Comparison of ENCODE assay signal across 8 cellular contexts in genomic region chr19:57916168-57916995, GRCh38. TPM values are rescaled to one million over a fixed set of nuclear protein-coding genes. Genes with fewer than 3 reads are reported as not detected.
DNase-seq lines count a peak whose midpoint lies in the region; ATAC-seq and TF ChIP-seq lines count a peak whose summit lies in the region.
"Not testable (repeated sequence)": the region's sequence is repeated elsewhere in the genome, so short reads cannot be mapped to it uniquely, and the experiment has no call there.

Gene ZNF417, minus strand, starts transcription at chr19:57916592. Its CDS starts 181 bp downstream, at chr19:57916411.

- peaks cover 66% of the 10 kb centered on the region for H3K36me3 Mint-ChIP-seq in GM23338 (ENCODE audit: low read depth)
- peaks cover 44% of the 10 kb centered on the region for H3K36me3 Mint-ChIP-seq in natural killer cell treated with Interleukin-12 subunit alpha and Interleukin-12 subunit beta and Interleukin-15 and Interleukin-18, amount 100 ng/mL, for 72 hours

- ATAC-seq in GM23338 = peak; percentile 97
- ATAC-seq in natural killer cell treated with Interleukin-12 subunit alpha and Interleukin-12 subunit beta and Interleukin-15 and Interleukin-18, amount 100 ng/mL, for 72 hours = peak; percentile 99 to 100
- peak; percentile 100 for ATAC-seq in stimulated activated naive CD8-positive, alpha-beta T cell treated with anti-CD3 and anti-CD28 coated beads, Interleukin-15, Interleukin-2, amounts not matched to agents 100 U/mL and 50 U/mL, for 24 hours

- H3K27ac ChIP-seq in GM23338 (ENCODE audit: low read depth) = peak within 1 kb of the TSS; percentile 89

- not testable (repeated sequence) for H3K27me3 ChIP-seq in GM23338 (ENCODE audit: insufficient read depth)

- H4K20me1 ChIP-seq in GM23338 (replicated peaks; ENCODE audit: insufficient read depth) = not testable (repeated sequence)

- TF ChIP-seq CTCF in GM23338 (conservative IDR thresholded peaks at IDR 0.05; ENCODE audit: low read depth in 2 of 2) = peak; percentile 60 to 73
- peak; percentile 34 for TF ChIP-seq CTCF in fibroblast of pulmonary artery (IDR thresholded peaks at IDR 0.05; ENCODE audit: low read length, missing control alignments)

- peak within 1 kb of the TSS; percentile 94 for H3K4me3 ChIP-seq in GM23338
- peak within 1 kb of the TSS; percentile 62 for H3K4me3 ChIP-seq in fibroblast of pulmonary artery (replicated peaks; ENCODE audit: low read depth, low read length)

- not testable (repeated sequence) for H3K9me2 ChIP-seq in GM23338 (ENCODE audit: insufficient read depth)

- H2AFZ ChIP-seq in GM23338 = 0 out of 2 replicates have a peak within 1 kb of the TSS, but pooled peaks have one; percentile 59

- H3K79me2 ChIP-seq in GM23338 (replicated peaks; ENCODE audit: insufficient read depth) = peaks cover 34% of the 10 kb centered on the region

- DNase-seq in EL (peak; percentile 96), GM23338 (ENCODE audit: low spot score) (peak; percentile 99), LHCN-M2 (ENCODE audit: low read depth) (peak; percentile 96), RPMI8226 (peak; percentile 95), fibroblast of pulmonary artery (ENCODE audit: low read depth) (peak; percentile 97)
- DNase-seq in activated T-helper 1 cell treated with anti-CD3 and anti-CD28 coated beads, Interleukin-2, amount 50 U/mL, for 16 hours (ENCODE audit: low read depth in 1 of 2, low spot score in 1 of 2) = peak; percentile 59 to 78
- peak; percentile 89 for DNase-seq in natural killer cell treated with Interleukin-12 subunit alpha and Interleukin-12 subunit beta and Interleukin-15 and Interleukin-18, amount 100 ng/mL, for 72 hours (ENCODE audit: low spot score)
- DNase-seq in stimulated activated naive CD8-positive, alpha-beta T cell treated with anti-CD3 and anti-CD28 coated beads, Interleukin-15, Interleukin-2, amounts not matched to agents 100 U/mL and 50 U/mL, for 24 hours = peak; percentile 78

- H3K4me3 Mint-ChIP-seq in GM23338 = peak within 1 kb of the TSS; percentile 95
- H3K4me3 Mint-ChIP-seq in natural killer cell treated with Interleukin-12 subunit alpha and Interleukin-12 subunit beta and Interleukin-15 and Interleukin-18, amount 100 ng/mL, for 72 hours = peak within 1 kb of the TSS; percentile 95

- not testable (repeated sequence) for H3K36me3 ChIP-seq in GM23338 (ENCODE audit: insufficient read depth)

- peaks cover 21% of the 10 kb centered on the region for H3K4me1 Mint-ChIP-seq in GM23338
- peaks cover 21 to 35% of the 10 kb centered on the region in 2 donors for H3K4me1 Mint-ChIP-seq in natural killer cell treated with Interleukin-12 subunit alpha and Interleukin-12 subunit beta and Interleukin-15 and Interleukin-18, amount 100 ng/mL, for 72 hours (ENCODE audit: low read depth in 2 of 2)

- peak within 1 kb of the TSS; percentile 99 for H3K4me2 ChIP-seq in GM23338

- peaks cover 14% of the 10 kb centered on the region for H3F3A ChIP-seq in GM23338 (replicated peaks; ENCODE audit: low read depth)

- H3K27ac Mint-ChIP-seq in GM23338 = peak within 1 kb of the TSS; percentile 96
- peak within 1 kb of the TSS; percentile 86 to 97 for H3K27ac Mint-ChIP-seq in natural killer cell treated with Interleukin-12 subunit alpha and Interleukin-12 subunit beta and Interleukin-15 and Interleukin-18, amount 100 ng/mL, for 72 hours

- not testable (repeated sequence) for H3K9me3 Mint-ChIP-seq in GM23338
- H3K9me3 Mint-ChIP-seq in natural killer cell treated with Interleukin-12 subunit alpha and Interleukin-12 subunit beta and Interleukin-15 and Interleukin-18, amount 100 ng/mL, for 72 hours = peaks cover 12% of the 10 kb centered on the region

- H3K27me3 Mint-ChIP-seq in GM23338 (ENCODE audit: insufficient read depth, low read depth, poor library complexity) = peaks cover 15% of the 10 kb centered on the region
- not testable (repeated sequence) for H3K27me3 Mint-ChIP-seq in natural killer cell treated with Interleukin-12 subunit alpha and Interleukin-12 subunit beta and Interleukin-15 and Interleukin-18, amount 100 ng/mL, for 72 hours

- peaks cover 12% of the 10 kb centered on the region for H3K4me1 ChIP-seq in GM23338 (ENCODE audit: insufficient read depth)

TF ChIP-seq in GM23338, 12 proteins besides CTCF, POLR2A, EP300 and RAD21:
- TF ChIP-seq ETS1 (IDR thresholded peaks at IDR 0.05) (peak; percentile 96), CREB1 (CRISPR knock-in tag; IDR thresholded peaks at IDR 0.05; ENCODE audit: low read depth) (peak; percentile 90), POLR2AphosphoS5 (IDR thresholded peaks at IDR 0.05; ENCODE audit: low read depth) (peak; percentile 87)

RNA-seq across cellular contexts. Expression of gene ZNF417, which starts in this region (rescaled TPM):
- 16.0 and 19.4 TPM in 2 replicates for total RNA-seq in GM23338 (2014; rRNA removed; shearing (Covaris generic))
- polyA plus RNA-seq in GM23338 (2016; fragmentation: Nextera tagmentation; extraction: Ambion mirVana) = 4.7 and 6.0 TPM in 2 replicates
- 9.3 and 10.8 TPM in 2 replicates for total RNA-seq in LHCN-M2 (2014; rRNA removed)
- polyA plus RNA-seq in LHCN-M2 (2012) = 3.6 TPM
- total RNA-seq in natural killer cell treated with Interleukin-12 subunit alpha and Interleukin-12 subunit beta and Interleukin-15 and Interleukin-18, amount 100 ng/mL, for 72 hours = 10 to 100 TPM; 19.8 to 26.6 TPM

Comparison
In these comparisons a context has a peak if more than half of its experiments do, and no peak if none do; other contexts are left out.
1. Peak in every context shown above with its lines: DNase-seq, ATAC-seq, H3K4me3 ChIP-seq and H3K27ac ChIP-seq.